In the genomic region with DNA sequence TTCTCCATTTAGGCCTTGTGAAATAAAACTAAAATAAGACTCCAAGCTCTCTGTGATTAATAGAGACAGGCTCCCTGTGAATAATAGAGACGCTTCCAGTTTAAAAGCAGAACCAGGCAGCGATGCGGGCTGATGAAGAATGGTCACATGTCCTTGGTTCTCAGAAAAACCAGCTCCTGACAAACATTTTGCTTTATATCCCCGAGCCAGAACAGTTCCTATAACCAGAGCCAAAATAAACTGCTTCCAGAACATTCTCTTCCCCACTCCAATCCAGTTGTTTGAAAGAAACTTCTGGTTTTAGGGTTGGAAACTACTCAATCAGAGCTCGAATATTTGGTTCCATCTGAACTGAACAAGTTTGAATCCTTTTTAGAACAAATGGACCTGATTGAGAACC, we compare ENCODE assay signal across 1 cellular context.
TF ChIP-seq lines count a peak whose summit lies in the region.

No MANE protein-coding gene starts in this region.

TF ChIP-seq in H1, 55 proteins besides CTCF, POLR2A, EP300 and RAD21:
- TF ChIP-seq ZNF274 (IDR thresholded peaks at IDR 0.05; ENCODE audit: borderline replicate concordance, extremely low read depth, low read length) (no peak), SIN3A (conservative IDR thresholded peaks at IDR 0.05 in 1 of 2, IDR thresholded peaks at IDR 0.05 in 1 of 2; ENCODE audit: low read depth in 1 of 2, low read length in 2 of 2) (no peak), BRCA1 (IDR thresholded peaks at IDR 0.05; ENCODE audit: low read depth, low read length) (no peak), POU5F1 (IDR thresholded peaks at IDR 0.05; ENCODE audit: low read depth, low read length) (no peak), KDM1A (IDR thresholded peaks at IDR 0.05; ENCODE audit: borderline replicate concordance, low read length) (no peak), FOSL1 (IDR thresholded peaks at IDR 0.05; ENCODE audit: insufficient read depth, low read depth, low read length) (no peak), SIRT6 (IDR thresholded peaks at IDR 0.05; ENCODE audit: low read length) (no peak), SUZ12 (IDR thresholded peaks at IDR 0.05; ENCODE audit: low read length) (no peak), CEBPB (IDR thresholded peaks at IDR 0.05; ENCODE audit: low read depth, low read length) (no peak), POLR2AphosphoS5 (IDR thresholded peaks at IDR 0.05; ENCODE audit: low read depth, low read length) (no peak), YY1 (IDR thresholded peaks at IDR 0.05; ENCODE audit: low read depth, low read length) (no peak), KDM5A (IDR thresholded peaks at IDR 0.05; ENCODE audit: low read length) (no peak)
- TF ChIP-seq, protein P1, sequence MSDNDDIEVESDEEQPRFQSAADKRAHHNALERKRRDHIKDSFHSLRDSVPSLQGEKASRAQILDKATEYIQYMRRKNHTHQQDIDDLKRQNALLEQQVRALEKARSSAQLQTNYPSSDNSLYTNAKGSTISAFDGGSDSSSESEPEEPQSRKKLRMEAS (IDR thresholded peaks at IDR 0.05), result no peak
- TF ChIP-seq, protein P2, sequence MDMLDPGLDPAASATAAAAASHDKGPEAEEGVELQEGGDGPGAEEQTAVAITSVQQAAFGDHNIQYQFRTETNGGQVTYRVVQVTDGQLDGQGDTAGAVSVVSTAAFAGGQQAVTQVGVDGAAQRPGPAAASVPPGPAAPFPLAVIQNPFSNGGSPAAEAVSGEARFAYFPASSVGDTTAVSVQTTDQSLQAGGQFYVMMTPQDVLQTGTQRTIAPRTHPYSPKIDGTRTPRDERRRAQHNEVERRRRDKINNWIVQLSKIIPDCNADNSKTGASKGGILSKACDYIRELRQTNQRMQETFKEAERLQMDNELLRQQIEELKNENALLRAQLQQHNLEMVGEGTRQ (IDR thresholded peaks at IDR 0.05; ENCODE audit: low read length), result no peak
